In the genomic region with DNA sequence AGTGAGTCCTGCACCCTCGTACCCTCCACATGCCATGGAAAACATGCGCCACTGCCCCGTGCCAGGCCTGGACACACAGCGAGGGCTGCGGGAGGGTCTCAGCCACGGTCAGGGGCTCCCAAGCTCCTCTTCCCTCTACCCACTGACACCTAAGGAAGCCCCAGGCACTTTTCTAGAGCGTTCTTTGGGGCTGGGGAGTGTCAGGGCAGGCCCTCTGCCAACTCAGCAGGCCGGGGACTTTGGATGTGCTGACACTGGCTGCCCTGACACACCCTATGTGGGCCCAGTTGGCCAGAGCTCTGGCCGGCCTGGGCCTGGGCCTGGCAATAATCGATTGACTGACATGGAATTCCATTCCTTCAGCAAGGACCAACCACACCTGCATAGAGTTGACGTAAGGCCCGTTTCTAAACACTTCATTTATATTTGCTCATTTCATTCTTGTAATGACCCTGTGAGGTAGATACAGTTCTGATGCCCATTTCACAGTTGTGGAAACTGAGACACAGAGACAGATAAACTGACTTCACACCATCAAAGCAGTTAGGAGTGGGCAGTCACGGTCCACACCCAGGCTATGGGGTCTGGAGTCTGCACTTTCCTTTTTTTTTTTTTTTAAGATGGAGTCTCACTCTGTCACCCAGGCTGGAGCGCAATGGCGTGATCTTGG, we compare ENCODE assay signal across 19 cellular contexts.
DNase-seq lines count a peak whose midpoint lies in the region; ATAC-seq, FAIRE-seq and TF ChIP-seq lines count a peak whose summit lies in the region.
"Had no signal": no experiment of that assay in that cellular context is flagged by ENCODE, and none has a peak within 500 bp of the region (broad histone marks: within the 10 kb centered on the region; RNA-seq: fewer than 3 reads in every experiment).

No MANE protein-coding gene starts in this region.

- H3K27me3 ChIP-seq in H7 (ENCODE audit: control insufficient read depth, insufficient read depth, low read length), result no peaks in the 10 kb centered on the region
- H3K27me3 ChIP-seq: adrenal gland had no signal

- no peak for TF ChIP-seq POLR2A in H54 (IDR thresholded peaks at IDR 0.05; ENCODE audit: low read depth, low read length)

- no peak overlapping the region for H3K4me3 Mint-ChIP-seq in CD14-positive monocyte
- no peak overlapping the region for H3K4me3 Mint-ChIP-seq in dendritic cell treated with granulocyte-macrophage colony-stimulating factor and Interleukin-4, amounts not matched to agents 40 ng/mL and 50 ng/mL, for 4 days
- no peak overlapping the region for H3K4me3 Mint-ChIP-seq in natural killer cell
- H3K4me3 Mint-ChIP-seq: activated T-cell treated with anti-CD3 and anti-CD28 coated beads, Interleukin-2, amount 50 U/mL, for 72 hours had no signal

- H3K36me3 Mint-ChIP-seq in CD14-positive monocyte, result peaks cover 3 to 8% of the 10 kb centered on the region in 2 donors
- H3K36me3 Mint-ChIP-seq in dendritic cell treated with granulocyte-macrophage colony-stimulating factor and Interleukin-4, amounts not matched to agents 40 ng/mL and 50 ng/mL, for 4 days (ENCODE audit: low read depth), result no peaks in the 10 kb centered on the region
- no peaks in the 10 kb centered on the region for H3K36me3 Mint-ChIP-seq in natural killer cell

- H3K27me3 Mint-ChIP-seq in CD14-positive monocyte (ENCODE audit: low read depth in 3 of 3), result peaks cover 0 to 3% (median 3%) of the 10 kb centered on the region in 3 donors
- H3K27me3 Mint-ChIP-seq in dendritic cell treated with granulocyte-macrophage colony-stimulating factor and Interleukin-4, amounts not matched to agents 40 ng/mL and 50 ng/mL, for 4 days, result peaks cover 1% of the 10 kb centered on the region
- H3K27me3 Mint-ChIP-seq in natural killer cell (ENCODE audit: low read depth in 2 of 2), result no peaks in the 10 kb centered on the region

- DNase-seq in CD14-positive monocyte (ENCODE audit: low spot score) (no peak), H7 (peak; percentile 32), natural killer cell (no peak), midbrain (lab: John Stamatoyannopoulos, UW) (no peak), H54 (ENCODE audit: insufficient read length, low spot score) (no peak), omental fat pad (ENCODE audit: low spot score) (no peak)
- DNase-seq: activated CD8-positive, alpha-beta memory T cell treated with anti-CD3 and anti-CD28 coated beads for 24 hours; activated T-cell treated with anti-CD3 and anti-CD28 coated beads, Interleukin-2, amount 50 U/mL, for 72 hours; adrenal gland; COR-L47; KBM-7; left ventricle myocardium superior; NCI-H1048; NCI-H2029; NCI-H446 treated with DMSO at 0.1 percent for 48 hours; stimulated activated CD4-positive, alpha-beta T cell treated with anti-CD3 and anti-CD28 coated beads, Interleukin-15, amount 100 ng/mL, for 24 hours; stimulated activated naive CD4-positive, alpha-beta T cell had no signal

- ATAC-seq in natural killer cell (no peak), omental fat pad (ENCODE audit: low FRiP score) (no peak), HG03039 (IDR thresholded peaks at IDR 0.05; ENCODE audit: unreplicated experiment) (no peak)
- ATAC-seq: activated T-cell treated with anti-CD3 and anti-CD28 coated beads, Interleukin-2, amount 50 U/mL, for 72 hours; left ventricle myocardium superior had no signal

- peaks cover 63% of the 10 kb centered on the region for H3K4me1 Mint-ChIP-seq in CD14-positive monocyte
- H3K4me1 Mint-ChIP-seq in dendritic cell treated with granulocyte-macrophage colony-stimulating factor and Interleukin-4, amounts not matched to agents 40 ng/mL and 50 ng/mL, for 4 days (ENCODE audit: low read depth), result peaks cover 68% of the 10 kb centered on the region
- peaks cover 20 to 56% of the 10 kb centered on the region in 2 donors for H3K4me1 Mint-ChIP-seq in natural killer cell

- no peak overlapping the region for H3K4me3 ChIP-seq in H7 (ENCODE audit: insufficient read depth, low read depth, low read length)
- H3K4me3 ChIP-seq: adrenal gland had no signal

- intact Hi-C loops in CD14-positive monocyte (cut with micrococcal nuclease), result loop anchor here (5.0 kb wide), 2 partner anchors 66 to 71 kb away; a partner anchor contains a TSS
- intact Hi-C loops in dendritic cell treated with granulocyte-macrophage colony-stimulating factor and Interleukin-4, amounts not matched to agents 40 ng/mL and 50 ng/mL, for 4 days (cut with micrococcal nuclease), result loop anchor here (5.0 kb wide), 1 partner anchor 66 kb away; no protein-coding TSS in a partner anchor
- intact Hi-C loops in natural killer cell (cut with micrococcal nuclease), result no loop called here

- H3K27ac Mint-ChIP-seq in CD14-positive monocyte, result peak overlapping the region; percentile 3 to 75 (median 52)
- peak overlapping the region; percentile 33 for H3K27ac Mint-ChIP-seq in dendritic cell treated with granulocyte-macrophage colony-stimulating factor and Interleukin-4, amounts not matched to agents 40 ng/mL and 50 ng/mL, for 4 days
- peak overlapping the region; percentile 56 to 65 for H3K27ac Mint-ChIP-seq in natural killer cell
- H3K27ac Mint-ChIP-seq: activated T-cell treated with anti-CD3 and anti-CD28 coated beads, Interleukin-2, amount 50 U/mL, for 72 hours had no signal

- no peaks in the 10 kb centered on the region for H3K36me3 ChIP-seq in H7 (replicated peaks; ENCODE audit: control insufficient read depth, insufficient read depth, low read length)
- H3K36me3 ChIP-seq: adrenal gland had no signal

- no peak for TF ChIP-seq CTCF in CD14-positive monocyte (IDR thresholded peaks at IDR 0.05)
- TF ChIP-seq CTCF in natural killer cell (IDR thresholded peaks at IDR 0.05), result no peak
- no peak for TF ChIP-seq CTCF in omental fat pad (IDR thresholded peaks at IDR 0.05)

- FAIRE-seq in H54 (lab: Jason Lieb, UNC), result no peak

- H3K9me3 Mint-ChIP-seq in CD14-positive monocyte, result peaks cover 0 to 3% (median 0%) of the 10 kb centered on the region in 7 donors
- no peaks in the 10 kb centered on the region for H3K9me3 Mint-ChIP-seq in dendritic cell treated with granulocyte-macrophage colony-stimulating factor and Interleukin-4, amounts not matched to agents 40 ng/mL and 50 ng/mL, for 4 days
- no peaks in the 10 kb centered on the region for H3K9me3 Mint-ChIP-seq in natural killer cell
- H3K9me3 Mint-ChIP-seq: activated T-cell treated with anti-CD3 and anti-CD28 coated beads, Interleukin-2, amount 50 U/mL, for 72 hours had no signal
